10 cellular contexts compared by ENCODE assay signal in the genomic region with DNA sequence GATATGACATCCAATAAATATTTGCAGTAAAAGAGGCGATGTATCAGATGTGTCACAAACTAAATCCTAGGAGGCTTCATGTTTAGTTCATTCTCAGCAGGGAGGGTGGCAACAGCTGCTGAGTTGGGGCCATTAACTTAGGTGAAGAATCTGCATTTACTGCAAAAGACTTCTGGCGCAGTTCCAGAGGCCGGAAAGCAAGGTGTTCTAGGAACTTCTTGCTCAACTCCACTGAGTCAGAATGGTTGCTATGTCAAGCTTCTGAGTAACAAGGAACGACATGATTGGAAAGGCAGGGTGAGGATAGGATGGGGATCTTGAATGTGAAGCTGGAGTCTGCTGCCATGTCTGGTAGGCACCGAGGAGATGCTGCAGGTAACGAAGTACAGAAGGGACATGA. TPM values are rescaled to one million over a fixed set of nuclear protein-coding genes. Genes with fewer than 3 reads are reported as not detected.
A peak's percentile ranks its signal among the peaks of the same experiment; 100 is the strongest.
DNase-seq lines count a peak whose midpoint lies in the region; ATAC-seq and TF ChIP-seq lines count a peak whose summit lies in the region.
"Had no signal": no experiment of that assay in that cellular context is flagged by ENCODE, and none has a peak within 500 bp of the region (broad histone marks: within the 10 kb centered on the region; RNA-seq: fewer than 3 reads in every experiment).

No MANE protein-coding gene starts in this region.

- H3K4me3 ChIP-seq in left ventricle myocardium inferior (no peak overlapping the region), transverse colon (no peak overlapping the region)

- intact Hi-C loops in left cardiac atrium (cut with DNase I): loop anchor here in 1 of 2 donors (10.0 kb wide), 1 partner anchor 125 kb away; the partner anchor contains the start of gene BCAS4
- intact Hi-C loops in left ventricle myocardium inferior (cut with micrococcal nuclease): loop anchor here (10.0 kb wide), 1 partner anchor 125 kb away; the partner anchor contains the start of gene BCAS4
- intact Hi-C loops in head of caudate nucleus (cut with DNase I): no loop called here
- intact Hi-C loops in transverse colon (cut with DNase I; ENCODE audit: low total_unique reads): no loop called here

- no peaks in the 10 kb centered on the region for H3K36me3 Mint-ChIP-seq in T-helper 17 cell (ENCODE audit: low read depth)

- no peak for TF ChIP-seq EP300 in transverse colon (IDR thresholded peaks at IDR 0.05; ENCODE audit: low read depth)

- in situ Hi-C loops in transverse colon (cut with MboI; ENCODE audit: low pct_ligation_motif_present in 1 of 4, low pct_unique_long_range_greater_than_20kb in 1 of 4, low sequenced_read_pairs in 3 of 4): no loop called here

- peaks cover 100% of the 10 kb centered on the region for H3K4me1 ChIP-seq in left ventricle myocardium inferior
- H3K4me1 ChIP-seq in transverse colon: peaks cover 22 to 93% (median 55%) of the 10 kb centered on the region in 4 donors

- no peak for TF ChIP-seq CTCF in left ventricle myocardium inferior (IDR thresholded peaks at IDR 0.05; ENCODE audit: borderline replicate concordance)
- TF ChIP-seq CTCF in transverse colon (IDR thresholded peaks at IDR 0.05): no peak

- H3K4me3 Mint-ChIP-seq in T-helper 17 cell: no peak overlapping the region

- H3K9me3 ChIP-seq in left ventricle myocardium inferior (replicated peaks) (no peaks in the 10 kb centered on the region), T-helper 17 cell (ENCODE audit: control insufficient read depth, low read length, poor library complexity, severe bottlenecking) (no peaks in the 10 kb centered on the region), transverse colon (no peaks in the 10 kb centered on the region)

- peaks cover 48% of the 10 kb centered on the region for H3K4me1 Mint-ChIP-seq in T-helper 17 cell

- H3K27ac Mint-ChIP-seq in T-helper 17 cell: peak overlapping the region; percentile 91

- WGBS in transverse colon (ENCODE audit: low coverage in 1 of 2), 2 donors: 66 to 76% methylated on average over 5 to 6 of the region's 6 CpGs

- ATAC-seq in left cardiac atrium: peak in 1 of 2 donors; percentile 56
- ATAC-seq in T-helper 17 cell: no peak

- H3K27me3 ChIP-seq in left ventricle myocardium inferior (ENCODE audit: low read depth): no peaks in the 10 kb centered on the region
- H3K27me3 ChIP-seq in transverse colon: no peaks in the 10 kb centered on the region

- TF ChIP-seq POLR2A in transverse colon (IDR thresholded peaks at IDR 0.05): no peak

- peak; percentile 57 for DNase-seq in left cardiac atrium
- DNase-seq in left ventricle myocardium inferior: no peak
- no peak for DNase-seq in T-helper 17 cell
- peak in 27 of 42 donors; percentile 10 to 64 (median 36) for DNase-seq in head of caudate nucleus
- DNase-seq in transverse colon: peak; percentile 35
- DNase-seq in pons (ENCODE audit: low spot score): no peak
- no peak for DNase-seq in NCI-H345 treated with DMSO at 0.1 percent for 48 hours (lab: John Stamatoyannopoulos, UW; ENCODE audit: unreplicated experiment)
- no peak for DNase-seq in NCI-H774 (lab: John Stamatoyannopoulos, UW)
- DNase-seq: activated naive CD4-positive, alpha-beta T cell treated with Interleukin-2 at 50 U/mL for 16 hours; DMS79 treated with DMSO at 0.1 percent for 48 hours had no signal

- H3K27me3 Mint-ChIP-seq in T-helper 17 cell: no peaks in the 10 kb centered on the region

- H3K36me3 ChIP-seq in left ventricle myocardium inferior: peaks cover 4% of the 10 kb centered on the region
- H3K36me3 ChIP-seq in transverse colon: no peaks in the 10 kb centered on the region

- H3K27ac ChIP-seq in left ventricle myocardium inferior (replicated peaks) (no peak overlapping the region), transverse colon (peak overlapping the region in 1 of 4 donors; percentile 14)

RNA-seq across cellular contexts. Expression of gene ADNP, which starts 11.7 kb away (rescaled TPM):
- total RNA-seq in left cardiac atrium (10 to 100 TPM; 31.8 to 34.5 TPM), left ventricle myocardium inferior (27.3 TPM), T-helper 17 cell (10 to 100 TPM; 54.8 to 59.7 TPM), transverse colon (10 to 100 TPM; 34.8 to 65.7 (median 42.5) TPM)

RNA-seq across cellular contexts. Expression of gene DPM1, which starts 38.8 kb away (rescaled TPM):
- total RNA-seq in left cardiac atrium (10 to 100 TPM; 31.2 to 41.1 TPM), left ventricle myocardium inferior (44.9 TPM), T-helper 17 cell (10 to 100 TPM; 25.9 to 34.1 TPM), transverse colon (10 to 100 TPM in 3 of 4 donors, 1 to 10 TPM in 1; 3.2 to 42.9 (median 38.4) TPM)

RNA-seq across cellular contexts. Expression of gene MOCS3, which starts 39.1 kb away (rescaled TPM):
- total RNA-seq in left cardiac atrium (1 to 10 TPM; 2.4 to 2.9 TPM), left ventricle myocardium inferior (2.8 TPM), T-helper 17 cell (1 to 10 TPM; 3.2 to 3.8 TPM), transverse colon (10 to 100 TPM in 1 of 4 donors, 1 to 10 TPM in 3; 3.7 to 10.7 (median 4.0) TPM)

Comparison
In these comparisons a context has a peak if more than half of its experiments do, and no peak if none do; other contexts are left out.
1. DNase-seq: peak in left cardiac atrium (single experiment), head of caudate nucleus (27 of 42) and transverse colon (single experiment); none in left ventricle myocardium inferior (single experiment), T-helper 17 cell (0 of 3), pons (single experiment), NCI-H345 treated with DMSO at 0.1 percent for 48 hours (single experiment) and NCI-H774 (single experiment).